34 cellular contexts compared by ENCODE assay signal in the genomic region with DNA sequence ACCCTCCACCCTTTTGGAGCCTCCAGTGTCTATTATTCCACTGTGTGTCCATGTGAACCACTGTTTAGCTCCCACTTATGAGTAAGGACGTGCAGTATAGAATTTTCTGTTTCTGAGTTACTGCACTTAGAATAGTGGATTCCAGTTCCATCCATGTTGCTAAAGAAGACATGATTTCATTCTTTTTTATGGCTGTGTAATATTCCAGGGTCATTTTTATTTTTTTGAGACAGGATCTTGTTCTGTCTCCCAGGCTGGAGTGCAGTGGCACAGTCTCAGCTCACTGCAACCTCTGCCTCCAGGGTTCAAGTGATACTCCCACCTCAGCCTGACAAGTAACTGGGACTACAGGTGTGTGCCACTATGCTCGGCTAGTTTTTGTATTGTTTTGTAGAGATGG.
"Had no signal": no experiment of that assay in that cellular context is flagged by ENCODE, and none has a peak within 500 bp of the region (broad histone marks: within the 10 kb centered on the region; RNA-seq: fewer than 3 reads in every experiment).

No MANE protein-coding gene starts in this region.

- DNase-seq: Karpas-422, Kasumi-1, MG63, MM.1S, MV-4-11, NCI-H1048, NCI-H1092, NCI-H1092 treated with DMSO at 0.1 percent for 48 hours, NCI-H1105, NCI-H1105 treated with DMSO at 0.1 percent for 48 hours, NCI-H1417, NCI-H1417 treated with DMSO at 0.1 percent for 48 hours, NCI-H1436, NCI-H1436 treated with DMSO at 0.1 percent for 48 hours, NCI-H146, NCI-H1694, NCI-H1694 treated with DMSO at 0.1 percent for 48 hours, NCI-H187, NCI-H187 treated with DMSO at 0.1 percent for 48 hours, NCI-H1930, NCI-H2029, NCI-H2029 treated with DMSO at 0.1 percent for 48 hours, NCI-H2081, NCI-H2081 treated with DMSO at 0.1 percent for 48 hours, NCI-H2107, NCI-H2171, NCI-H2171 treated with DMSO at 0.1 percent for 48 hours, NCI-H2227 treated with DMSO at 0.1 percent for 48 hours, NCI-H226, NCI-H345, NCI-H446, NCI-H446 treated with DMSO at 0.1 percent for 48 hours, NCI-H510A had no signal

- H3K9ac ChIP-seq: KMS-11 had no signal

- H3K27me3 ChIP-seq: MG63 had no signal

- H3K27ac ChIP-seq: KMS-11 had no signal

- H3K9me3 ChIP-seq: MG63 had no signal

- H3K36me3 ChIP-seq: MG63 had no signal

- H3K4me2 ChIP-seq: KMS-11 had no signal

- H3K4me3 ChIP-seq: MG63 had no signal
